Comparison of ENCODE assay signal across 11 cellular contexts in genomic region chr20:53884859-53885654, GRCh38.
A peak's percentile ranks its signal among the peaks of the same experiment; 100 is the strongest.
DNase-seq lines count a peak whose midpoint lies in the region; FAIRE-seq and TF ChIP-seq lines count a peak whose summit lies in the region.
"Had no signal": no experiment of that assay in that cellular context is flagged by ENCODE, and none has a peak within 500 bp of the region (broad histone marks: within the 10 kb centered on the region; RNA-seq: fewer than 3 reads in every experiment).

No MANE protein-coding gene starts in this region.

- peak overlapping the region; percentile 72 for H4K5ac ChIP-seq in H1 (ENCODE audit: insufficient read length, low read depth, low read length)

- H2BK20ac ChIP-seq in H1 (ENCODE audit: low read length): peak overlapping the region; percentile 88

- no peak overlapping the region for H3K23ac ChIP-seq in H1 (ENCODE audit: insufficient read length)

- WGBS in H1 (ENCODE audit: extremely low coverage in 1 of 2, insufficient coverage in 1 of 2, insufficient read length in 1 of 2, insufficient replicate concordance in 2 of 2, low coverage in 1 of 2, low lambda C conversion rate in 2 of 2, missing lambda C conversion rate in 1 of 2), 2 experiments: 78% methylated on average over 10 of the region's 10 CpGs; no CpG with 5 or more reads in 1 of the 2 experiments

- peak; percentile 24 for DNase-seq in activated CD4-positive, CD25-positive, alpha-beta regulatory T cell treated with anti-CD3 and anti-CD28 coated beads, Interleukin-2, amount 50 U/mL, for 16 hours (ENCODE audit: low read depth, low spot score)
- DNase-seq in activated CD4-positive, CD25-positive, alpha-beta regulatory T cell treated with anti-CD3 and anti-CD28 coated beads, Interleukin-2, amount 50 U/mL, for 72 hours: no peak
- DNase-seq in activated CD8-positive, alpha-beta memory T cell treated with anti-CD3 and anti-CD28 coated beads for 24 hours: peak; percentile 80
- no peak for DNase-seq in H1 (ENCODE audit: low read depth in 1 of 2, low spot score in 2 of 2)
- peak; percentile 57 to 59 for DNase-seq in stimulated activated CD8-positive, alpha-beta memory T cell treated with anti-CD3 and anti-CD28 coated beads, Interleukin-7, amount 100 ng/mL, for 4 hours (ENCODE audit: low read depth in 2 of 2)
- DNase-seq in DMS 273 (lab: John Stamatoyannopoulos, UW; ENCODE audit: unreplicated experiment): no peak
- no peak for DNase-seq in NCI-H69 (lab: John Stamatoyannopoulos, UW)
- DNase-seq in H7: no peak
- DNase-seq: aorta, left cardiac atrium had no signal

- H3K27me3 ChIP-seq in H1 (replicated peaks in 1 of 4; ENCODE audit: control insufficient read depth in 3 of 4, extremely low read depth in 1 of 4, insufficient read depth in 3 of 4, low read length in 3 of 4) (no peaks in the 10 kb centered on the region), H7 (ENCODE audit: control insufficient read depth, insufficient read depth, low read length) (no peaks in the 10 kb centered on the region)

- H3K56ac ChIP-seq in H1 (replicated peaks; ENCODE audit: insufficient read length, low read depth, low read length): no peak overlapping the region

- no peak for TF ChIP-seq RAD21 in H1 (IDR thresholded peaks at IDR 0.05 in 1 of 2, conservative IDR thresholded peaks at IDR 0.05 in 1 of 2; ENCODE audit: low read depth in 2 of 2, low read length in 2 of 2)

- CTCF ChIA-PET in H1 (lab: Charles Lee; ENCODE audit: partially characterized antibody): interaction anchor here (0.6 to 2.9 kb wide), 14 partner anchors 9 to 752 kb away, joined by 3 to 18 read pairs (median 4); no protein-coding TSS in a partner anchor

- no peaks in the 10 kb centered on the region for H3K36me3 ChIP-seq in H1 (ENCODE audit: control insufficient read depth in 2 of 4, insufficient read depth in 4 of 4, low read length in 3 of 4)
- H3K36me3 ChIP-seq in H7 (replicated peaks; ENCODE audit: control insufficient read depth, insufficient read depth, low read length): no peaks in the 10 kb centered on the region
- H3K36me3 ChIP-seq: prostate gland had no signal

- peak overlapping the region; percentile 93 for H3K18ac ChIP-seq in H1 (ENCODE audit: extremely low read depth, low read length)

- TF ChIP-seq EP300 in H1 (IDR thresholded peaks at IDR 0.05; ENCODE audit: borderline replicate concordance in 1 of 2, low read depth in 2 of 2, low read length in 2 of 2): no peak

- H3K4me3 ChIP-seq in H1 (ENCODE audit: extremely low read depth in 1 of 4, insufficient read depth in 2 of 4, low read depth in 3 of 4, low read length in 4 of 4): no peak overlapping the region
- no peak overlapping the region for H3K4me3 ChIP-seq in H7 (ENCODE audit: insufficient read depth, low read depth, low read length)
- H3K4me3 ChIP-seq: prostate gland had no signal

- TF ChIP-seq CTCF in H1 (IDR thresholded peaks at IDR 0.05; ENCODE audit: control extremely low read depth in 1 of 3, insufficient read depth in 1 of 3, low read depth in 1 of 3, low read length in 3 of 3): no peak

- H3K9me3 ChIP-seq in H1 (ENCODE audit: insufficient read depth in 2 of 2, low read depth in 1 of 2, low read length in 1 of 2): no peaks in the 10 kb centered on the region
- H3K9me3 ChIP-seq: prostate gland had no signal

- H3K9ac ChIP-seq in H1 (replicated peaks in 1 of 4; ENCODE audit: extremely low read depth in 1 of 4, low read depth in 3 of 4, low read length in 3 of 4): no peak overlapping the region

- H3K14ac ChIP-seq in H1 (ENCODE audit: insufficient read length): no peak overlapping the region

- peak overlapping the region; percentile 61; the same call in 1 of the 2 replicates for H2BK5ac ChIP-seq in H1 (ENCODE audit: low read depth, low read length)

- no peak overlapping the region for H2BK15ac ChIP-seq in H1 (ENCODE audit: low read length)

- no peak for TF ChIP-seq POLR2A in H1 (IDR thresholded peaks at IDR 0.05; ENCODE audit: control extremely low read depth in 1 of 2, low read depth in 2 of 2, low read length in 2 of 2)

- peak overlapping the region; percentile 94 for H4K91ac ChIP-seq in H1 (replicated peaks; ENCODE audit: insufficient read length, low read length)

- no peak overlapping the region for H3K27ac ChIP-seq in H1 (ENCODE audit: low read depth, low read length)
- H3K27ac ChIP-seq: prostate gland had no signal

- peak overlapping the region; percentile 92 for H2BK12ac ChIP-seq in H1 (ENCODE audit: low read depth, low read length)

- H3K4me1 ChIP-seq in H1 (replicated peaks in 1 of 4; ENCODE audit: control insufficient read depth in 3 of 4, insufficient read depth in 4 of 4, low read length in 3 of 4): peaks cover 3 to 19% (median 8%) of the 10 kb centered on the region in 4 experiments; a peak in 5 of 7 replicates
- H3K4me1 ChIP-seq: prostate gland had no signal

- H4K8ac ChIP-seq in H1 (ENCODE audit: extremely low read depth, insufficient read depth, low read length): no peak overlapping the region

- H4K20me1 ChIP-seq in H1 (replicated peaks in 1 of 2; ENCODE audit: control insufficient read depth in 1 of 2, insufficient read depth in 2 of 2, low read length in 2 of 2): no peaks in the 10 kb centered on the region

- peak overlapping the region; percentile 96 for H3K4ac ChIP-seq in H1 (replicated peaks; ENCODE audit: insufficient read length, low read depth, low read length)

- H3K79me2 ChIP-seq in H1 (ENCODE audit: control insufficient read depth in 1 of 2, insufficient read depth in 2 of 2, low read length in 2 of 2): no peaks in the 10 kb centered on the region

- H3K23me2 ChIP-seq in H1 (ENCODE audit: low read depth, low read length): no peaks in the 10 kb centered on the region

- H2AK5ac ChIP-seq in H1 (ENCODE audit: low read depth, low read length): 0 out of 2 replicates have a peak overlapping the region, but pooled peaks have one; percentile 25

- peak overlapping the region; percentile 72 for H2BK120ac ChIP-seq in H1 (replicated peaks; ENCODE audit: low read depth, low read length)

- H3K79me1 ChIP-seq in H1 (ENCODE audit: low read depth, low read length): no peaks in the 10 kb centered on the region

- POLR2A ChIA-PET in H1 (lab: Charles Lee; ENCODE audit: partially characterized antibody): interaction anchor here (0.7 to 1.5 kb wide), 4 partner anchors 8 to 293 kb away, joined by 3 to 10 read pairs (median 4); no protein-coding TSS in a partner anchor

- FAIRE-seq in H1 (lab: Jason Lieb, UNC): no peak

- H3K4me2 ChIP-seq in H1 (ENCODE audit: insufficient read depth in 1 of 2, low read depth in 2 of 2, low read length in 2 of 2): no peak overlapping the region

- H2AFZ ChIP-seq in H1 (ENCODE audit: low read length): no peak overlapping the region

TF ChIP-seq in H1, 55 proteins besides CTCF, POLR2A, EP300 and RAD21:
- TF ChIP-seq SP4 (IDR thresholded peaks at IDR 0.05; ENCODE audit: low read length): no peak
- peak; percentile 54; the same call in 1 of the 2 replicates for TF ChIP-seq KDM1A (IDR thresholded peaks at IDR 0.05; ENCODE audit: borderline replicate concordance, low read length)
TF ChIP-seq in H1: peak in this region for 1.

Comparison
In these comparisons a context has a peak if more than half of its experiments do, and no peak if none do; other contexts are left out.
1. DNase-seq: peak in activated CD4-positive, CD25-positive, alpha-beta regulatory T cell treated with anti-CD3 and anti-CD28 coated beads, Interleukin-2, amount 50 U/mL, for 16 hours (single experiment), activated CD8-positive, alpha-beta memory T cell treated with anti-CD3 and anti-CD28 coated beads for 24 hours (single experiment) and stimulated activated CD8-positive, alpha-beta memory T cell treated with anti-CD3 and anti-CD28 coated beads, Interleukin-7, amount 100 ng/mL, for 4 hours (2 of 2); none in activated CD4-positive, CD25-positive, alpha-beta regulatory T cell treated with anti-CD3 and anti-CD28 coated beads, Interleukin-2, amount 50 U/mL, for 72 hours (single experiment), H1 (0 of 2), DMS 273 (single experiment), NCI-H69 (single experiment) and H7 (single experiment).